10 cellular contexts compared by ENCODE assay signal in the genomic region with DNA sequence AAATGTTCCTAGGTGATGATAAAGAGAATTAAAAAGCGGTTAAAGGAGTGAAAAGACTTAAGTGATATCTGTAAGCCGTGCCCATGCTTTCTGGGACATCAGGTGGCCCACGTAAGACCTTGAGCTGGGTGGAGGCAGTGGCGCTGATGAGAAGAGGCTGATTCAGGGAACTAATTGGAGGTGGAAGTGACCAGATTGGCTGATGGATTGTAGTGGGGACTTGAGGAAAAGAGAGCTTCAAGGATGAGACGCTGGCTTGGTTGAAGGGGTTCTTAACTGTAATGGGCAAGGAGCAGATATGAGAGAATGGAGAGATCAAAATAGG.
DNase-seq lines count a peak whose midpoint lies in the region; TF ChIP-seq lines count a peak whose summit lies in the region.
"Had no signal": no experiment of that assay in that cellular context is flagged by ENCODE, and none has a peak within 500 bp of the region (broad histone marks: within the 10 kb centered on the region; RNA-seq: fewer than 3 reads in every experiment).

No MANE protein-coding gene starts in this region.

- CTCF ChIA-PET in OCI-LY7 (lab: Charles Lee; ENCODE audit: unreplicated experiment): no interaction called here

- no peaks in the 10 kb centered on the region for H3K79me2 ChIP-seq in OCI-LY7 (ENCODE audit: insufficient read depth, low read depth, low read length)

- peak overlapping the region; percentile 79 for H3K4me3 Mint-ChIP-seq in T-helper 1 cell treated with Interleukin-12 subunit alpha and Interleukin-12 subunit beta and Interleukin-4 antibody, amounts not matched to agents 30 μg/mL and 1 μg/mL, for 36 hours

- H3K4me2 ChIP-seq in OCI-LY7 (ENCODE audit: low read length): no peak overlapping the region

- peaks cover 2% of the 10 kb centered on the region for H3K36me3 Mint-ChIP-seq in T-helper 1 cell treated with Interleukin-12 subunit alpha and Interleukin-12 subunit beta and Interleukin-4 antibody, amounts not matched to agents 30 μg/mL and 1 μg/mL, for 36 hours (ENCODE audit: low read depth)

- no peaks in the 10 kb centered on the region for H3K9me3 Mint-ChIP-seq in T-helper 1 cell treated with Interleukin-12 subunit alpha and Interleukin-12 subunit beta and Interleukin-4 antibody, amounts not matched to agents 30 μg/mL and 1 μg/mL, for 36 hours

- TF ChIP-seq POLR2A in esophagus squamous epithelium (IDR thresholded peaks at IDR 0.05): no peak

- WGBS in esophagus squamous epithelium, 2 donors: 90 to 93% methylated on average over 5 of the region's 5 CpGs

- no peak for DNase-seq in T-helper 1 cell
- no peak for DNase-seq in OCI-LY7 (ENCODE audit: low spot score)
- no peak for DNase-seq in esophagus squamous epithelium (lab: John Stamatoyannopoulos, UW)
- DNase-seq in retina: peak; percentile 26
- DNase-seq in NCI-H1436 treated with DMSO at 0.1 percent for 48 hours (lab: John Stamatoyannopoulos, UW): no peak
- no peak for DNase-seq in NCI-H446 treated with DMSO at 0.1 percent for 48 hours (lab: John Stamatoyannopoulos, UW)
- DNase-seq in H4 (ENCODE audit: low spot score): no peak
- DNase-seq: amniotic stem cell, NCI-H2029 treated with DMSO at 0.1 percent for 48 hours had no signal

- H3K27ac ChIP-seq in OCI-LY7 (ENCODE audit: low read depth, low read length, poor library complexity, severe bottlenecking): no peak overlapping the region
- peak overlapping the region; percentile 96 to 100 (median 98) for H3K27ac ChIP-seq in esophagus squamous epithelium

- H2AFZ ChIP-seq in OCI-LY7 (ENCODE audit: low read length): peak overlapping the region; percentile 86; the same call in 1 of the 2 replicates

- POLR2A ChIA-PET in OCI-LY7 (lab: Charles Lee): interaction anchor here (0.6 to 1.0 kb wide), 3 partner anchors 14 to 79 kb away, joined by 3 read pairs; no protein-coding TSS in a partner anchor

- H3K36me3 ChIP-seq in OCI-LY7 (ENCODE audit: insufficient read depth, low read length): no peaks in the 10 kb centered on the region
- H3K36me3 ChIP-seq in esophagus squamous epithelium: no peaks in the 10 kb centered on the region

- H3K27me3 Mint-ChIP-seq in T-helper 1 cell treated with Interleukin-12 subunit alpha and Interleukin-12 subunit beta and Interleukin-4 antibody, amounts not matched to agents 30 μg/mL and 1 μg/mL, for 36 hours (ENCODE audit: low read depth): peaks cover 16% of the 10 kb centered on the region

- H3K27me3 ChIP-seq in esophagus squamous epithelium: no peaks in the 10 kb centered on the region

- peaks cover 12% of the 10 kb centered on the region for H3K4me1 Mint-ChIP-seq in T-helper 1 cell treated with Interleukin-12 subunit alpha and Interleukin-12 subunit beta and Interleukin-4 antibody, amounts not matched to agents 30 μg/mL and 1 μg/mL, for 36 hours (ENCODE audit: low read depth)

- TF ChIP-seq CTCF in OCI-LY7 (conservative IDR thresholded peaks at IDR 0.05; ENCODE audit: low read length) (no peak), esophagus squamous epithelium (IDR thresholded peaks at IDR 0.05) (no peak)

- H3K9me3 ChIP-seq in OCI-LY7 (ENCODE audit: low read length) (no peaks in the 10 kb centered on the region), esophagus squamous epithelium (no peaks in the 10 kb centered on the region)

- no peaks in the 10 kb centered on the region for H4K20me1 ChIP-seq in OCI-LY7 (ENCODE audit: insufficient read depth, low read length)

- H3K4me1 ChIP-seq in OCI-LY7 (ENCODE audit: insufficient read depth, low read length, poor library complexity, severe bottlenecking): peaks cover 22% of the 10 kb centered on the region
- H3K4me1 ChIP-seq in esophagus squamous epithelium: peaks cover 0 to 19% (median 5%) of the 10 kb centered on the region in 3 donors

- BruUV-seq in OCI-LY7 (replicated peaks; lab: Mats Ljungman, UMichigan): no TSS peak

- no peaks in the 10 kb centered on the region for H3K9me2 ChIP-seq in OCI-LY7 (ENCODE audit: insufficient read depth, low read length)

- H3K4me3 ChIP-seq in OCI-LY7 (ENCODE audit: low read depth, low read length, poor library complexity, severe bottlenecking): no peak overlapping the region
- H3K4me3 ChIP-seq in esophagus squamous epithelium: peak overlapping the region in 1 of 4 donors; percentile 88

- peak overlapping the region; percentile 74 for H3K27ac Mint-ChIP-seq in T-helper 1 cell treated with Interleukin-12 subunit alpha and Interleukin-12 subunit beta and Interleukin-4 antibody, amounts not matched to agents 30 μg/mL and 1 μg/mL, for 36 hours

- intact Hi-C loops in OCI-LY7 (cut with micrococcal nuclease; ENCODE audit: unreplicated experiment) (loop anchor here (5.0 kb wide), 1 partner anchor 71 kb away; a partner anchor contains a TSS), esophagus squamous epithelium (cut with DNase I) (loop anchor here (5.0 kb wide), 1 partner anchor 69 kb away; a partner anchor contains a TSS)
